ENCODE assay signal across 25 cellular contexts in genomic region chr14:32669416-32669815, GRCh38.
"Had no signal": no experiment of that assay in that cellular context is flagged by ENCODE, and none has a peak within 500 bp of the region (broad histone marks: within the 10 kb centered on the region; RNA-seq: fewer than 3 reads in every experiment).

No MANE protein-coding gene starts in this region.

- H3K36me3 Mint-ChIP-seq: immature natural killer cell had no signal

- H3K4me3 Mint-ChIP-seq: activated T-cell treated with anti-CD3 and anti-CD28 coated beads, Interleukin-2, amount 50 U/mL, for 24 hours; activated T-helper 17 cell treated with anti-CD3 and anti-CD28 coated beads, Interleukin-2, amount 50 U/mL, for 72 hours; immature natural killer cell; memory B cell; nephron; stimulated activated naive CD8-positive, alpha-beta T cell treated with anti-CD3 and anti-CD28 coated beads, Interleukin-15, Interleukin-2, amounts not matched to agents 100 ng/mL and 50 ng/mL, for 24 hours had no signal

- H3K27me3 Mint-ChIP-seq: memory B cell; stimulated activated naive CD8-positive, alpha-beta T cell treated with anti-CD3 and anti-CD28 coated beads, Interleukin-15, Interleukin-2, amounts not matched to agents 100 ng/mL and 50 ng/mL, for 24 hours had no signal

- DNase-seq: activated CD4-positive, alpha-beta T cell treated with anti-CD3 and anti-CD28 coated beads for 1 hour; activated CD4-positive, alpha-beta T cell treated with anti-CD3 and anti-CD28 coated beads, Interleukin-2, amount 50 U/mL, for 1 hour; activated CD8-positive, alpha-beta memory T cell treated with anti-CD3 and anti-CD28 coated beads for 24 hours; activated CD8-positive, alpha-beta memory T cell treated with anti-CD3 and anti-CD28 coated beads, Interleukin-2, amount 50 U/mL, for 4 hours; activated T-cell treated with anti-CD3 and anti-CD28 coated beads, Interleukin-2, amount 50 U/mL, for 24 hours; aorta; foreskin melanocyte; immature natural killer cell; left ventricle myocardium superior; ovary; stimulated activated CD4-positive, alpha-beta T cell treated with anti-CD3 and anti-CD28 coated beads, Interleukin-12 subunit alpha, Interleukin-12 subunit beta, amount 100 ng/mL, for 4 hours; stimulated activated CD4-positive, alpha-beta T cell treated with anti-CD3 and anti-CD28 coated beads, Interleukin-4, amount 100 ng/mL, for 4 hours; T-helper 1 cell; WERI-Rb-1 had no signal

- H3K4me3 ChIP-seq: coronary artery, hepatocyte, ovary, prostate gland, right atrium auricular region, suprapubic skin, tibial nerve had no signal

- ATAC-seq: activated naive CD4-positive, alpha-beta T cell treated with anti-CD3 and anti-CD28 coated beads, Interleukin-2, amount 50 U/mL, for 72 hours; activated T-helper 17 cell treated with anti-CD3 and anti-CD28 coated beads, Interleukin-2, amount 50 U/mL, for 72 hours; left ventricle myocardium superior had no signal

- H3K4me1 Mint-ChIP-seq: activated T-helper 17 cell treated with anti-CD3 and anti-CD28 coated beads, Interleukin-2, amount 50 U/mL, for 72 hours; immature natural killer cell; memory B cell had no signal

- H3K27ac Mint-ChIP-seq: activated naive CD4-positive, alpha-beta T cell treated with anti-CD3 and anti-CD28 coated beads, Interleukin-2, amount 50 U/mL, for 72 hours; activated T-cell treated with anti-CD3 and anti-CD28 coated beads, Interleukin-2, amount 50 U/mL, for 24 hours; activated T-helper 17 cell treated with anti-CD3 and anti-CD28 coated beads, Interleukin-2, amount 50 U/mL, for 72 hours; immature natural killer cell; memory B cell; nephron; stimulated activated naive CD8-positive, alpha-beta T cell treated with anti-CD3 and anti-CD28 coated beads, Interleukin-15, Interleukin-2, amounts not matched to agents 100 ng/mL and 50 ng/mL, for 24 hours had no signal
